In genomic region chr1:90580176-90580575, GRCh38 we compare ENCODE assay signal across 25 cellular contexts.
DNase-seq lines count a peak whose midpoint lies in the region; ATAC-seq and TF ChIP-seq lines count a peak whose summit lies in the region.
"Had no signal": no experiment of that assay in that cellular context is flagged by ENCODE, and none has a peak within 500 bp of the region (broad histone marks: within the 10 kb centered on the region; RNA-seq: fewer than 3 reads in every experiment).

No MANE protein-coding gene starts in this region.

- POLR2A ChIA-PET in RWPE1 (lab: Yijun Ruan, JAX; ENCODE audit: low non-redundant PET), result no interaction called here

- CTCF ChIA-PET in RWPE1 (lab: Yijun Ruan, JAX), result interaction anchor here (0.6 to 1.0 kb wide), 2 partner anchors 33 to 341 kb away, joined by 3 read pairs; no protein-coding TSS in a partner anchor

- no peaks in the 10 kb centered on the region for H3K4me1 ChIP-seq in left lung
- no peaks in the 10 kb centered on the region for H3K4me1 ChIP-seq in ovary (ENCODE audit: insufficient read depth)
- H3K4me1 ChIP-seq: spleen had no signal

- peak; percentile 18 for DNase-seq in NCI-H1436 (lab: John Stamatoyannopoulos, UW)
- peak; percentile 18 for DNase-seq in RWPE1 (ENCODE audit: low spot score)
- no peak for DNase-seq in left lung
- no peak for DNase-seq in activated naive CD4-positive, alpha-beta T cell treated with Interleukin-2 at 50 U/mL for 16 hours
- no peak for DNase-seq in DMS114 treated with DMSO at 0.1 percent for 48 hours (lab: John Stamatoyannopoulos, UW; ENCODE audit: unreplicated experiment)
- no peak for DNase-seq in ovary
- DNase-seq: activated CD4-positive, alpha-beta T cell treated with anti-CD3 and anti-CD28 coated beads for 4 hours; activated T-cell treated with anti-CD3 and anti-CD28 coated beads, Interleukin-2, amount 50 U/mL, for 24 hours; Calu3; effector CD8-positive, alpha-beta T cell; foreskin melanocyte; GM23248; left ventricle myocardium superior; midbrain; NCI-H2029 treated with DMSO at 0.1 percent for 48 hours; NCI-H524 treated with DMSO at 0.1 percent for 48 hours; retina; RPMI8226; spleen; stimulated activated CD4-positive, alpha-beta T cell treated with anti-CD3 and anti-CD28 coated beads, Interleukin-2, amount 100 ng/mL, for 48 hours had no signal

- peak; percentile 62 for ATAC-seq in left lung
- ATAC-seq: left ventricle myocardium superior; natural killer cell treated with Interleukin-12 subunit alpha and Interleukin-12 subunit beta and Interleukin-15 and Interleukin-18, amount 100 ng/mL, for 72 hours; SK-N-SH treated with all-trans-retinoic acid at 6 μM for 48 hours; stimulated activated effector memory CD8-positive, alpha-beta T cell treated with anti-CD3 and anti-CD28 coated beads, Interleukin-12 subunit alpha, Interleukin-12 subunit beta, amount 100 ng/mL, for 72 hours had no signal

- no peak overlapping the region for H3K27ac ChIP-seq in RWPE1
- H3K27ac ChIP-seq in left lung, result no peak overlapping the region
- no peak overlapping the region for H3K27ac ChIP-seq in ovary
- H3K27ac ChIP-seq: GM23248, KMS-11, spleen had no signal

- no peaks in the 10 kb centered on the region for H3K36me3 ChIP-seq in left lung
- H3K36me3 ChIP-seq in ovary, result no peaks in the 10 kb centered on the region
- H3K36me3 ChIP-seq: spleen had no signal

- TF ChIP-seq POLR2A in ovary (IDR thresholded peaks at IDR 0.05), result no peak

- H3K27me3 ChIP-seq in left lung (no peaks in the 10 kb centered on the region), ovary (no peaks in the 10 kb centered on the region)

- H3K4me3 ChIP-seq in left lung (no peak overlapping the region), ovary (no peak overlapping the region)
- H3K4me3 ChIP-seq: GM23248, spleen had no signal

- H3K9me3 ChIP-seq in left lung, result no peaks in the 10 kb centered on the region
- no peaks in the 10 kb centered on the region for H3K9me3 ChIP-seq in ovary
- H3K9me3 ChIP-seq: spleen had no signal

- intact Hi-C loops in left lung (cut with DNase I) (no loop called here), ovary (cut with DNase I) (no loop called here)

- TF ChIP-seq CTCF in GM12872 (IDR thresholded peaks at IDR 0.05; ENCODE audit: insufficient read depth, low read depth, low read length) (0 out of 3 replicates have a peak, but pooled peaks have one; percentile 2), RWPE1 (conservative IDR thresholded peaks at IDR 0.05; ENCODE audit: low read depth) (no peak), left lung (IDR thresholded peaks at IDR 0.05) (no peak), ovary (IDR thresholded peaks at IDR 0.05) (no peak)

- WGBS in ovary, 3 donors, result 55 to 71% (median 55%) methylated on average over 3 of the region's 3 CpGs

- TF ChIP-seq EP300 in ovary (IDR thresholded peaks at IDR 0.05), result no peak

Comparison
In these comparisons a context has a peak if more than half of its experiments do, and no peak if none do; other contexts are left out.
1. DNase-seq: peak in NCI-H1436 (single experiment) and RWPE1 (single experiment); none in left lung (0 of 2), activated naive CD4-positive, alpha-beta T cell treated with Interleukin-2 at 50 U/mL for 16 hours (single experiment), DMS114 treated with DMSO at 0.1 percent for 48 hours (single experiment) and ovary (0 of 5).